Comparison of ENCODE assay signal across 10 cellular contexts in the genomic region with DNA sequence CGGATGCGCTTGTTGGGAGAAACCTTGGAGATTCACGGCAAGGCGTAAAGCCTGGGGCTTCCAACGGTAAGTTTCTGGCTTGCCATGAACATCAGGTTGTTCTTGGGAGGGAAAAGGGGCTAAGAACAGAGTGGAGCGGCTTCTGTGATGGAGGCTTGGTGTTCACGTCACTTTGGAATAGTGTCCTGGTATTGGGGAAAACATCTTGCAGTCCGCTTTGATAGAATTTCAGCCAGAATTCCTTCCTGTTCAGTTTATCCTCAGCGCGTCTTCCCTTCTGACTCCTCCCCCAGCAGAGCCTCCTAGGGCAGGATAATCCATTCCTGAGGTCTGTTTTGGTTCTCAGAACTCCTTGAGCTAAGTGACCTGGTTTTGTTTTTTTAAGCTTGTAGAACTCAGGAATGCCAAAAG. TPM values are rescaled to one million over a fixed set of nuclear protein-coding genes. Genes with fewer than 3 reads are reported as not detected.
A peak's percentile ranks its signal among the peaks of the same experiment; 100 is the strongest.
DNase-seq lines count a peak whose midpoint lies in the region; ATAC-seq and TF ChIP-seq lines count a peak whose summit lies in the region.
"Had no signal": no experiment of that assay in that cellular context is flagged by ENCODE, and none has a peak within 500 bp of the region (broad histone marks: within the 10 kb centered on the region; RNA-seq: fewer than 3 reads in every experiment).

No MANE protein-coding gene starts in this region.

- H3K4me1 Mint-ChIP-seq in Calu3 (ENCODE audit: low read depth, unreplicated experiment) (no peaks in the 10 kb centered on the region), progenitor cell of endocrine pancreas (ENCODE audit: low read depth) (peaks cover 6% of the 10 kb centered on the region)
- H3K4me1 Mint-ChIP-seq in activated T-helper 2 cell treated with anti-CD3 and anti-CD28 coated beads, Interferon-gamma antibody, Interleukin-2, Interleukin-4, amounts not matched to agents 10 μg/mL and 5 μg/mL and 100 μg/mL, durations not matched to agents 14 hours and 24 hours and 36 hours (ENCODE audit: low read depth): no peaks in the 10 kb centered on the region

- peak overlapping the region; percentile 72 for H3K4me3 ChIP-seq in right cardiac atrium (ENCODE audit: low read length)

- BruUV-seq in Calu3 (replicated peaks; lab: Mats Ljungman, UMichigan): no TSS peak

- H3K27me3 Mint-ChIP-seq in Calu3 (ENCODE audit: unreplicated experiment) (no peaks in the 10 kb centered on the region), progenitor cell of endocrine pancreas (no peaks in the 10 kb centered on the region)
- peaks cover 7% of the 10 kb centered on the region for H3K27me3 Mint-ChIP-seq in activated T-helper 2 cell treated with anti-CD3 and anti-CD28 coated beads, Interferon-gamma antibody, Interleukin-2, Interleukin-4, amounts not matched to agents 10 μg/mL and 5 μg/mL and 100 μg/mL, durations not matched to agents 14 hours and 24 hours and 36 hours (ENCODE audit: low read depth)

- ATAC-seq in right cardiac atrium (no peak), GM21367 (IDR thresholded peaks at IDR 0.05; ENCODE audit: unreplicated experiment) (no peak)

- H3K9me3 Mint-ChIP-seq in Calu3 (ENCODE audit: low read depth, unreplicated experiment): no peaks in the 10 kb centered on the region
- H3K9me3 Mint-ChIP-seq in activated T-helper 2 cell treated with anti-CD3 and anti-CD28 coated beads, Interferon-gamma antibody, Interleukin-2, Interleukin-4, amounts not matched to agents 10 μg/mL and 5 μg/mL and 100 μg/mL, durations not matched to agents 14 hours and 24 hours and 36 hours: no peaks in the 10 kb centered on the region
- H3K9me3 Mint-ChIP-seq in progenitor cell of endocrine pancreas (ENCODE audit: low read depth): no peaks in the 10 kb centered on the region

- intact Hi-C loops in Calu3 (cut with micrococcal nuclease; ENCODE audit: unreplicated experiment): no loop called here
- intact Hi-C loops in activated T-helper 2 cell treated with anti-CD3 and anti-CD28 coated beads, Interferon-gamma antibody, Interleukin-2, Interleukin-4, amounts not matched to agents 10 μg/mL and 5 μg/mL and 100 μg/mL, durations not matched to agents 14 hours and 24 hours and 36 hours (cut with micrococcal nuclease): no loop called here
- intact Hi-C loops in right cardiac atrium (cut with DNase I): loop anchor here in 3 of 4 donors (5.0 to 10.0 kb wide), 2 partner anchors 106 to 199 kb away; no protein-coding TSS in a partner anchor

- TF ChIP-seq CTCF in Calu3 (IDR thresholded peaks at IDR 0.05; ENCODE audit: unreplicated experiment) (no peak), progenitor cell of endocrine pancreas (IDR thresholded peaks at IDR 0.05; ENCODE audit: unreplicated experiment) (no peak)

- peaks cover 49% of the 10 kb centered on the region for H3K36me3 Mint-ChIP-seq in Calu3 (ENCODE audit: insufficient read depth, unreplicated experiment)
- no peaks in the 10 kb centered on the region for H3K36me3 Mint-ChIP-seq in activated T-helper 2 cell treated with anti-CD3 and anti-CD28 coated beads, Interferon-gamma antibody, Interleukin-2, Interleukin-4, amounts not matched to agents 10 μg/mL and 5 μg/mL and 100 μg/mL, durations not matched to agents 14 hours and 24 hours and 36 hours (ENCODE audit: low read depth)
- peaks cover 10% of the 10 kb centered on the region for H3K36me3 Mint-ChIP-seq in progenitor cell of endocrine pancreas (ENCODE audit: insufficient read depth)

- 32% methylated on average over 10 of the region's 10 CpGs for WGBS in right cardiac atrium

- no peak for DNase-seq in Calu3
- DNase-seq in activated T-helper 2 cell treated with anti-CD3 and anti-CD28 coated beads, Interferon-gamma antibody, Interleukin-2, Interleukin-4, amounts not matched to agents 10 μg/mL and 5 μg/mL and 100 μg/mL, durations not matched to agents 14 hours and 24 hours and 36 hours (ENCODE audit: low spot score): no peak
- peak in 2 of 3 donors; percentile 17 to 30 for DNase-seq in right cardiac atrium
- DNase-seq in progenitor cell of endocrine pancreas (ENCODE audit: low spot score, unreplicated experiment): no peak
- DNase-seq in kidney glomerular epithelial cell (lab: John Stamatoyannopoulos, UW): no peak
- DNase-seq in activated naive CD4-positive, alpha-beta T cell (lab: John Stamatoyannopoulos, UW): no peak
- no peak for DNase-seq in A172 (ENCODE audit: low spot score)
- DNase-seq: stimulated activated CD4-positive, alpha-beta T cell treated with anti-CD3 and anti-CD28 coated beads, Interleukin-15, amount 100 ng/mL, for 24 hours; T-helper 1 cell had no signal

- no peaks in the 10 kb centered on the region for H3K27me3 ChIP-seq in right cardiac atrium (ENCODE audit: control insufficient read depth, insufficient read depth)

- peak overlapping the region; percentile 69 for H3K27ac ChIP-seq in right cardiac atrium (ENCODE audit: low read length)

- H3K4me1 ChIP-seq in right cardiac atrium (ENCODE audit: control insufficient read depth, insufficient read depth, low read length): peaks cover 2% of the 10 kb centered on the region

- no peaks in the 10 kb centered on the region for H3K9me3 ChIP-seq in right cardiac atrium (ENCODE audit: control insufficient read depth, low read length)

- peak overlapping the region; percentile 71 for H3K4me3 Mint-ChIP-seq in Calu3 (ENCODE audit: low read depth, unreplicated experiment)
- H3K4me3 Mint-ChIP-seq in activated T-helper 2 cell treated with anti-CD3 and anti-CD28 coated beads, Interferon-gamma antibody, Interleukin-2, Interleukin-4, amounts not matched to agents 10 μg/mL and 5 μg/mL and 100 μg/mL, durations not matched to agents 14 hours and 24 hours and 36 hours (ENCODE audit: low read depth): peak overlapping the region; percentile 22
- peak overlapping the region; percentile 75 for H3K4me3 Mint-ChIP-seq in progenitor cell of endocrine pancreas (ENCODE audit: low read depth)

- CTCF ChIA-PET in Calu3 (lab: Charles Lee): interaction anchor here (0.6 kb wide), 1 partner anchor 812 kb away, joined by 4 read pairs; no protein-coding TSS in a partner anchor

- H3K27ac Mint-ChIP-seq in Calu3 (ENCODE audit: unreplicated experiment) (no peak overlapping the region), progenitor cell of endocrine pancreas (peak overlapping the region; percentile 77)
- no peak overlapping the region for H3K27ac Mint-ChIP-seq in activated T-helper 2 cell treated with anti-CD3 and anti-CD28 coated beads, Interferon-gamma antibody, Interleukin-2, Interleukin-4, amounts not matched to agents 10 μg/mL and 5 μg/mL and 100 μg/mL, durations not matched to agents 14 hours and 24 hours and 36 hours

RNA-seq across cellular contexts. Expression of gene KCTD15, which starts 2.0 kb away (rescaled TPM):
- 12.5 and 18.6 TPM in 2 replicates for total RNA-seq in Calu3 (2022)
- 12.9 and 14.1 TPM in 2 replicates for total RNA-seq in activated T-helper 2 cell treated with anti-CD3 and anti-CD28 coated beads, Interferon-gamma antibody, Interleukin-2, Interleukin-4, amounts not matched to agents 10 μg/mL and 5 μg/mL and 100 μg/mL, durations not matched to agents 14 hours and 24 hours and 36 hours
- total RNA-seq in right cardiac atrium: 10 to 100 TPM; 10.6 to 14.6 (median 12.7) TPM
- polyA plus RNA-seq in right cardiac atrium: 10.3 TPM
- 61.3 TPM in 2 replicates for total RNA-seq in progenitor cell of endocrine pancreas
- total RNA-seq in A172 (2014; rRNA removed; shearing (Covaris generic)): 4.6 and 7.8 TPM in 2 replicates

Comparison
In these comparisons a context has a peak if more than half of its experiments do, and no peak if none do; other contexts are left out.
1. DNase-seq: peak in right cardiac atrium (2 of 3); none in Calu3 (single experiment), activated T-helper 2 cell treated with anti-CD3 and anti-CD28 coated beads, Interferon-gamma antibody, Interleukin-2, Interleukin-4, amounts not matched to agents 10 μg/mL and 5 μg/mL and 100 μg/mL, durations not matched to agents 14 hours and 24 hours and 36 hours (single experiment), progenitor cell of endocrine pancreas (single experiment), kidney glomerular epithelial cell (single experiment), activated naive CD4-positive, alpha-beta T cell (0 of 4) and A172 (single experiment).
2. H3K4me3 Mint-ChIP-seq: peak in every context shown above with its lines; median percentile 75 in progenitor cell of endocrine pancreas; 71 in Calu3; 22 in activated T-helper 2 cell treated with anti-CD3 and anti-CD28 coated beads, Interferon-gamma antibody, Interleukin-2, Interleukin-4, amounts not matched to agents 10 μg/mL and 5 μg/mL and 100 μg/mL, durations not matched to agents 14 hours and 24 hours and 36 hours.
3. intact Hi-C loops: an anchor here in right cardiac atrium (5.0 to 10.0 kb wide); none called in Calu3 and activated T-helper 2 cell treated with anti-CD3 and anti-CD28 coated beads, Interferon-gamma antibody, Interleukin-2, Interleukin-4, amounts not matched to agents 10 μg/mL and 5 μg/mL and 100 μg/mL, durations not matched to agents 14 hours and 24 hours and 36 hours.